ENCODE assay signal across 1 cellular context in genomic region chr1:75630004-75630403, GRCh38.
A peak's percentile ranks its signal among the peaks of the same experiment; 100 is the strongest.
TF ChIP-seq lines count a peak whose summit lies in the region.

No MANE protein-coding gene starts in this region.

TF ChIP-seq in K562, 482 proteins besides CTCF, POLR2A, EP300 and RAD21 (continued from another document):
- no peak for TF ChIP-seq ZBTB33 (CRISPR knock-in tag; IDR thresholded peaks at IDR 0.05)
- TF ChIP-seq MGA (IDR thresholded peaks at IDR 0.05) = no peak
- no peak for TF ChIP-seq STAT5B (CRISPR knock-in tag; IDR thresholded peaks at IDR 0.05)
- TF ChIP-seq ARID1B (IDR thresholded peaks at IDR 0.05) = no peak
- TF ChIP-seq SIN3A (IDR thresholded peaks at IDR 0.05; ENCODE audit: borderline replicate concordance in 2 of 2, control insufficient read depth in 1 of 2, low read depth in 2 of 2, low read length in 2 of 2) = 0 out of 4 replicates have a peak, but pooled peaks of 1 of the 2 experiments have one; percentile 33
